In the genomic region with DNA sequence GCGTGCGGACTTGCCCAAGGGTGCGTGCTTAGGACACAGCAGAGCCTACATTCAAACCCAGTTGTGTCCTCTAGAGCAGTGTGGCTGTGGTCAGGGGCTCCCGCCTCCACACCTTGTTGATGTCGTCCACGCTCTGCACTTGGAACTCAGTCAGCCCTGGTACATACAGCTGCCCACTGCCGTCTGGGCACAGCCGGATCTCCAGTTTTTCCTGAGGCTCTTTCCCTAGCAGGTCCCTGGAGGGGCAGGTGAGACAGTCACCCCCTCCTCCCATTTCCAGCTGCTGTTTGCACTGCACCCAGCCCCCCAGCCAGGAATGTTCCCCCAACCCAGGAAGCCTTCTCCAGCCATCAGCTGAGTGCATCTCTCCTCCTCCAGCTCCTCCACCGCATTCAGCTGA, we compare ENCODE assay signal across 19 cellular contexts.
"Had no signal": no experiment of that assay in that cellular context is flagged by ENCODE, and none has a peak within 500 bp of the region (broad histone marks: within the 10 kb centered on the region; RNA-seq: fewer than 3 reads in every experiment).

No MANE protein-coding gene starts in this region.

- H3K36me3 Mint-ChIP-seq: activated naive CD8-positive, alpha-beta T cell treated with anti-CD3 and anti-CD28 coated beads for 36 hours had no signal

- H3K9me3 Mint-ChIP-seq: activated CD8-positive, alpha-beta T cell treated with anti-CD3 and anti-CD28 coated beads for 36 hours; activated naive CD8-positive, alpha-beta T cell treated with anti-CD3 and anti-CD28 coated beads for 36 hours; activated T-helper 17 cell treated with anti-CD3 and anti-CD28 coated beads, Interleukin-2, amount 50 U/mL, for 72 hours had no signal

- H3K27me3 Mint-ChIP-seq: activated CD8-positive, alpha-beta T cell treated with anti-CD3 and anti-CD28 coated beads for 36 hours; activated naive CD8-positive, alpha-beta T cell treated with anti-CD3 and anti-CD28 coated beads for 36 hours; activated T-helper 17 cell treated with anti-CD3 and anti-CD28 coated beads, Interleukin-2, amount 50 U/mL, for 72 hours had no signal

- DNase-seq: activated CD4-positive, alpha-beta T cell treated with anti-CD3 and anti-CD28 coated beads for 48 hours; activated CD4-positive, CD25-positive, alpha-beta regulatory T cell; activated CD8-positive, alpha-beta T cell treated with anti-CD3 and anti-CD28 coated beads for 36 hours; activated naive CD4-positive, alpha-beta T cell; activated naive CD8-positive, alpha-beta T cell treated with anti-CD3 and anti-CD28 coated beads for 36 hours; activated T-cell treated with anti-CD3 and anti-CD28 coated beads, Interleukin-2, amount 50 U/mL, for 1 hour; amygdala; body of pancreas; colonic mucosa; sigmoid colon; stimulated activated CD4-positive, alpha-beta T cell treated with anti-CD3 and anti-CD28 coated beads, Interleukin-4, amount 100 ng/mL, for 24 hours; T-helper 1 cell; T-helper 9 cell; tibial artery had no signal

- H3K27ac Mint-ChIP-seq: activated CD8-positive, alpha-beta T cell treated with anti-CD3 and anti-CD28 coated beads for 36 hours; activated naive CD8-positive, alpha-beta T cell treated with anti-CD3 and anti-CD28 coated beads for 36 hours; activated T-helper 17 cell treated with anti-CD3 and anti-CD28 coated beads, Interleukin-2, amount 50 U/mL, for 72 hours; stimulated activated memory B cell treated with anti-CD40 and anti-IgM and Interleukin-4, amounts not matched to agents 10 μg/mL and 1 μg/mL and 100 μg/mL, for 72 hours had no signal

- H3K4me3 Mint-ChIP-seq: activated CD8-positive, alpha-beta T cell treated with anti-CD3 and anti-CD28 coated beads for 36 hours; activated naive CD8-positive, alpha-beta T cell treated with anti-CD3 and anti-CD28 coated beads for 36 hours; activated T-helper 17 cell treated with anti-CD3 and anti-CD28 coated beads, Interleukin-2, amount 50 U/mL, for 72 hours had no signal

- ATAC-seq: activated CD8-positive, alpha-beta T cell treated with anti-CD3 and anti-CD28 coated beads for 36 hours; activated T-helper 17 cell treated with anti-CD3 and anti-CD28 coated beads, Interleukin-2, amount 50 U/mL, for 72 hours; body of pancreas; gastroesophageal sphincter; heart left ventricle; left lung; stimulated activated memory B cell treated with anti-CD40 and anti-IgM and Interleukin-4, amounts not matched to agents 10 μg/mL and 1 μg/mL and 100 μg/mL, for 72 hours had no signal

- H3K4me1 Mint-ChIP-seq: activated naive CD8-positive, alpha-beta T cell treated with anti-CD3 and anti-CD28 coated beads for 36 hours had no signal
